18 cellular contexts compared by ENCODE assay signal in the genomic region with DNA sequence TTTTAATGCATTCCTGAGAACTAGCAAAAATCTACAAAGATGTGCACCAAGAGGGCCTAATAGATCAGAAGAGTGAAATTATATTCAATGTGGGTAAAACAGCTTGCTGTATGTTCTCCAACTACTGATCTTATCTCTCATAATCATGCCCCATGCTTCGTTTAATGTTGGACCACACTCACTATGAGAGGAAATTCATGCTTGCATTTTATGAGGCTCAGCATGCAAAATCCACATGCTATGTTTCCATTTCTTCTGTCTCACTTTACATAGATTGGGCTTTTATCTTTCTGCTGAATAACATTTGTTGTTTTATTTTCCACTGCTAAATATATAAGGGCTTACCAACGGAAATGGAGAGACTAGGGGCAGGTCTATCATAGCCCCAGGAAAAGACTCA.
DNase-seq lines count a peak whose midpoint lies in the region; ATAC-seq lines count a peak whose summit lies in the region.
"Had no signal": no experiment of that assay in that cellular context is flagged by ENCODE, and none has a peak within 500 bp of the region (broad histone marks: within the 10 kb centered on the region; RNA-seq: fewer than 3 reads in every experiment).

No MANE protein-coding gene starts in this region.

- CTCF ChIA-PET in CD8-positive, alpha-beta memory T cell (lab: Charles Lee), result no interaction called here

- no peaks in the 10 kb centered on the region for H3K9me3 ChIP-seq in SK-N-MC (ENCODE audit: low read depth, low read length)
- H3K9me3 ChIP-seq in CD8-positive, alpha-beta memory T cell (ENCODE audit: low read length), result no peaks in the 10 kb centered on the region
- H3K9me3 ChIP-seq: BLaER1 treated with 17β-estradiol and CSF1 and Interleukin-3, amounts not matched to agents 10 nM and 100 nM; HAP-1 had no signal

- no peaks in the 10 kb centered on the region for H3K36me3 ChIP-seq in SK-N-MC (ENCODE audit: insufficient read depth, low read length)
- H3K36me3 ChIP-seq in CD8-positive, alpha-beta memory T cell (ENCODE audit: insufficient read depth, low read length), result no peaks in the 10 kb centered on the region
- H3K36me3 ChIP-seq: BLaER1 treated with 17β-estradiol and CSF1 and Interleukin-3, amounts not matched to agents 10 nM and 100 nM; HAP-1 had no signal

- no peak for ATAC-seq in GM21723 (IDR thresholded peaks at IDR 0.05; ENCODE audit: unreplicated experiment)
- no peak for ATAC-seq in HG03139 (IDR thresholded peaks at IDR 0.05; ENCODE audit: unreplicated experiment)
- ATAC-seq: HepG2 had no signal

- no peaks in the 10 kb centered on the region for H3K4me1 ChIP-seq in CD8-positive, alpha-beta memory T cell (ENCODE audit: insufficient read depth, low read length)
- H3K4me1 ChIP-seq: BLaER1 treated with 17β-estradiol and CSF1 and Interleukin-3, amounts not matched to agents 10 nM and 100 nM; HAP-1 had no signal

- peak overlapping the region; percentile 65 for H3K4me3 ChIP-seq in SK-N-MC
- H3K4me3 ChIP-seq in CD8-positive, alpha-beta memory T cell (ENCODE audit: low read length), result no peak overlapping the region
- H3K4me3 ChIP-seq: BLaER1 treated with 17β-estradiol and CSF1 and Interleukin-3, amounts not matched to agents 10 nM and 100 nM; HAP-1 had no signal

- no peaks in the 10 kb centered on the region for H3K4me1 Mint-ChIP-seq in CD8-positive, alpha-beta memory T cell

- no peaks in the 10 kb centered on the region for H3K27me3 Mint-ChIP-seq in CD8-positive, alpha-beta memory T cell
- H3K27me3 Mint-ChIP-seq: CD4-positive, CD25-positive, alpha-beta regulatory T cell had no signal

- no peaks in the 10 kb centered on the region for H3K9me3 Mint-ChIP-seq in CD8-positive, alpha-beta memory T cell

- DNase-seq in NCI-H2171 treated with DMSO at 0.1 percent for 48 hours (lab: John Stamatoyannopoulos, UW) (peak; percentile 5), NCI-H2171 (lab: John Stamatoyannopoulos, UW) (no peak), NCI-H526 (lab: John Stamatoyannopoulos, UW) (peak; percentile 60 to 71), SK-N-MC (ENCODE audit: low read depth, low spot score) (peak; percentile 99)
- no peak for DNase-seq in CD8-positive, alpha-beta memory T cell
- DNase-seq: 8988T; ACHN; Calu3; CD4-positive, CD25-positive, alpha-beta regulatory T cell; DMS153; DMS79 treated with DMSO at 0.1 percent for 48 hours; GDM1; HFFc6 had no signal

- H3K4me3 Mint-ChIP-seq in CD8-positive, alpha-beta memory T cell, result no peak overlapping the region
- H3K4me3 Mint-ChIP-seq: CD4-positive, CD25-positive, alpha-beta regulatory T cell; HFFc6 had no signal

- H3K27ac Mint-ChIP-seq in CD8-positive, alpha-beta memory T cell, result no peak overlapping the region
- H3K27ac Mint-ChIP-seq: CD4-positive, CD25-positive, alpha-beta regulatory T cell; HFFc6 had no signal

- peak overlapping the region; percentile 86 for H3K27ac ChIP-seq in SK-N-MC
- no peak overlapping the region for H3K27ac ChIP-seq in CD8-positive, alpha-beta memory T cell (ENCODE audit: low read depth, low read length)
- H3K27ac ChIP-seq: BLaER1 treated with 17β-estradiol and CSF1 and Interleukin-3, amounts not matched to agents 10 nM and 100 nM had no signal

- POLR2A ChIA-PET in CD8-positive, alpha-beta memory T cell (lab: Charles Lee), result no interaction called here

- no peak overlapping the region for H3K9ac ChIP-seq in SK-N-MC (ENCODE audit: insufficient read length)
- H3K9ac ChIP-seq: BLaER1 treated with 17β-estradiol and CSF1 and Interleukin-3, amounts not matched to agents 10 nM and 100 nM had no signal

- no peaks in the 10 kb centered on the region for H3K27me3 ChIP-seq in CD8-positive, alpha-beta memory T cell (ENCODE audit: insufficient read depth, low read length, poor library complexity, severe bottlenecking)
- H3K27me3 ChIP-seq: BLaER1 treated with 17β-estradiol and CSF1 and Interleukin-3, amounts not matched to agents 10 nM and 100 nM had no signal

- no peaks in the 10 kb centered on the region for H3K36me3 Mint-ChIP-seq in CD8-positive, alpha-beta memory T cell
- H3K36me3 Mint-ChIP-seq: CD4-positive, CD25-positive, alpha-beta regulatory T cell had no signal

Comparison
In these comparisons a context has a peak if more than half of its experiments do, and no peak if none do; other contexts are left out.
1. DNase-seq: peak in NCI-H2171 treated with DMSO at 0.1 percent for 48 hours (single experiment), NCI-H526 (2 of 2) and SK-N-MC (single experiment); none in NCI-H2171 (single experiment) and CD8-positive, alpha-beta memory T cell (0 of 5).